Comparison of ENCODE assay signal across 1 cellular context in genomic region chr2:207695293-207695692, GRCh38.
TF ChIP-seq lines count a peak whose summit lies in the region.

No MANE protein-coding gene starts in this region.

TF ChIP-seq in HepG2, 621 proteins besides CTCF, POLR2A, EP300 and RAD21:
- TF ChIP-seq EEA1 (CRISPR knock-in tag; IDR thresholded peaks at IDR 0.05; ENCODE audit: borderline replicate concordance) (no peak), SP5 (CRISPR knock-in tag; IDR thresholded peaks at IDR 0.05; ENCODE audit: borderline replicate concordance, low read depth) (no peak)
TF ChIP-seq in HepG2: peak in this region for 0.
